Comparison of ENCODE assay signal across 15 cellular contexts in genomic region chr5:29897916-29898315, GRCh38.
A peak's percentile ranks its signal among the peaks of the same experiment; 100 is the strongest.
DNase-seq lines count a peak whose midpoint lies in the region.
"Had no signal": no experiment of that assay in that cellular context is flagged by ENCODE, and none has a peak within 500 bp of the region (broad histone marks: within the 10 kb centered on the region; RNA-seq: fewer than 3 reads in every experiment).

No MANE protein-coding gene starts in this region.

- H3K56ac ChIP-seq in mesendoderm (ENCODE audit: low read length) = no peak overlapping the region

- no peak overlapping the region for H3K23ac ChIP-seq in mesendoderm (ENCODE audit: low read length)

- no peak overlapping the region for H4K8ac ChIP-seq in mesendoderm (ENCODE audit: low read depth, low read length)

- H3K4me2 ChIP-seq in mesendoderm (ENCODE audit: low read length) = no peak overlapping the region

- H3K4me1 ChIP-seq in mesendoderm (ENCODE audit: control insufficient read depth, low read depth, low read length) = no peaks in the 10 kb centered on the region
- H3K4me1 ChIP-seq: SJSA1 had no signal

- H3K4me3 ChIP-seq in mesendoderm (ENCODE audit: low read length) = no peak overlapping the region
- H3K4me3 ChIP-seq: GM12878, SJSA1 had no signal

- no peak overlapping the region for H3K18ac ChIP-seq in mesendoderm (ENCODE audit: low read length)

- H2BK15ac ChIP-seq in mesendoderm (replicated peaks; ENCODE audit: low read depth) = no peak overlapping the region

- H3K27ac ChIP-seq in mesendoderm (ENCODE audit: low read depth, low read length) = no peak overlapping the region
- H3K27ac ChIP-seq: SJSA1 had no signal

- H3K79me2 ChIP-seq in mesendoderm (ENCODE audit: control insufficient read depth, insufficient read depth, low read length) = no peaks in the 10 kb centered on the region

- H3K9ac ChIP-seq in mesendoderm (ENCODE audit: low read length) = no peak overlapping the region

- H4K5ac ChIP-seq in mesendoderm (ENCODE audit: low read length) = no peak overlapping the region

- in situ Hi-C loops in SK-MEL-5 (cut with HindIII; ENCODE audit: low pct_unique_long_range_greater_than_20kb, low sequenced_read_pairs) = no loop called here

- no peaks in the 10 kb centered on the region for H3K79me1 ChIP-seq in mesendoderm (ENCODE audit: low read length)

- H2AK5ac ChIP-seq in mesendoderm (ENCODE audit: low read length) = no peak overlapping the region

- no peaks in the 10 kb centered on the region for H3K27me3 ChIP-seq in mesendoderm (ENCODE audit: insufficient read depth, low read length, poor library complexity)
- H3K27me3 ChIP-seq: SJSA1 had no signal

- no peak overlapping the region for H3K4ac ChIP-seq in mesendoderm (ENCODE audit: low read depth, low read length)

- no peak overlapping the region for H2BK5ac ChIP-seq in mesendoderm (ENCODE audit: low read length)

- no peak overlapping the region for H2BK120ac ChIP-seq in mesendoderm (ENCODE audit: low read depth, low read length)

- peak; percentile 46 for DNase-seq in NCI-H748 (lab: John Stamatoyannopoulos, UW; ENCODE audit: unreplicated experiment)
- no peak for DNase-seq in NCI-H748 treated with DMSO at 0.1 percent for 48 hours (lab: John Stamatoyannopoulos, UW)
- DNase-seq in SK-MEL-5 (ENCODE audit: low read depth, low spot score) = peak; percentile 56
- DNase-seq in mesendoderm = peak; percentile 2
- DNase-seq in putamen (ENCODE audit: low spot score) = no peak
- no peak for DNase-seq in AG20443 (ENCODE audit: low spot score)
- no peak for DNase-seq in NCI-H446 (lab: John Stamatoyannopoulos, UW)
- DNase-seq: DND-41, IMR-90, NCI-H1105 treated with DMSO at 0.1 percent for 48 hours, NCI-H1694 treated with DMSO at 0.1 percent for 48 hours, NCI-H2081 treated with DMSO at 0.1 percent for 48 hours, NCI-H510A treated with DMSO at 0.1 percent for 48 hours had no signal

- H3K36me3 ChIP-seq in mesendoderm (ENCODE audit: control insufficient read depth, insufficient read depth, low read length) = no peaks in the 10 kb centered on the region
- H3K36me3 ChIP-seq: SJSA1 had no signal

Comparison
In these comparisons a context has a peak if more than half of its experiments do, and no peak if none do; other contexts are left out.
1. DNase-seq: peak in NCI-H748 (single experiment), SK-MEL-5 (single experiment) and mesendoderm (single experiment); none in NCI-H748 treated with DMSO at 0.1 percent for 48 hours (single experiment), putamen (single experiment), AG20443 (single experiment) and NCI-H446 (0 of 2).